Comparison of ENCODE assay signal across 28 cellular contexts in genomic region chr9:96255698-96256097, GRCh38. TPM values are rescaled to one million over a fixed set of nuclear protein-coding genes. Genes with fewer than 3 reads are reported as not detected.
"Had no signal": no experiment of that assay in that cellular context is flagged by ENCODE, and none has a peak within 500 bp of the region (broad histone marks: within the 10 kb centered on the region; RNA-seq: fewer than 3 reads in every experiment).

No MANE protein-coding gene starts in this region.

- H3K4me3 Mint-ChIP-seq: mesothelial cell of epicardium, natural killer cell had no signal

- H3K9ac ChIP-seq: parathyroid adenoma had no signal

- DNase-seq: effector CD4-positive, alpha-beta T cell; heart left ventricle; hypothalamus; islet precursor cell; mammary epithelial cell; natural killer cell; spleen; stimulated activated CD4-positive, alpha-beta T cell treated with anti-CD3 and anti-CD28 coated beads, Interleukin-15, amount 100 ng/mL, for 24 hours; stimulated activated CD4-positive, alpha-beta T cell treated with anti-CD3 and anti-CD28 coated beads, Interleukin-1b, Interleukin-23, amount 100 ng/mL, for 48 hours; stimulated activated CD4-positive, alpha-beta T cell treated with anti-CD3 and anti-CD28 coated beads, Interleukin-4, amount 100 ng/mL, for 24 hours; stimulated activated naive CD4-positive, alpha-beta T cell; thyroid gland; upper lobe of left lung; uterus had no signal

- H3K36me3 ChIP-seq: heart left ventricle, spleen, suprapubic skin, thyroid gland, upper lobe of left lung, uterus had no signal

- H2AFZ ChIP-seq: parathyroid adenoma had no signal

- H3K9me3 Mint-ChIP-seq: mesothelial cell of epicardium, natural killer cell had no signal

- ATAC-seq: esophagus mucosa, heart left ventricle, left lobe of liver, natural killer cell, sciatic nerve had no signal

- H3K9me3 ChIP-seq: heart left ventricle, spleen, suprapubic skin, thyroid gland, upper lobe of left lung, uterus had no signal

- H3K27ac Mint-ChIP-seq: mesothelial cell of epicardium, natural killer cell had no signal

- H3K36me3 Mint-ChIP-seq: mesothelial cell of epicardium, natural killer cell had no signal

- H3K4me1 Mint-ChIP-seq: natural killer cell had no signal

- H3K4me1 ChIP-seq: heart left ventricle, parathyroid adenoma, spleen, suprapubic skin, thyroid gland, upper lobe of left lung, uterus had no signal

- H3K27ac ChIP-seq: coronary artery, heart left ventricle, parathyroid adenoma, spleen, suprapubic skin, thyroid gland, upper lobe of left lung, uterus had no signal

- H3K27me3 ChIP-seq: heart left ventricle, suprapubic skin, thyroid gland, upper lobe of left lung, uterus had no signal

- H3K79me2 ChIP-seq: parathyroid adenoma had no signal

- H3K4me3 ChIP-seq: coronary artery, heart left ventricle, spleen, suprapubic skin, thyroid gland, upper lobe of left lung, uterus had no signal

RNA-seq across cellular contexts. Expression of gene HSD17B3, which starts 46.3 kb away (rescaled TPM):
- total RNA-seq: chondrocyte, dermis microvascular lymphatic vessel endothelial cell, esophagus mucosa, frontal cortex, glomerular endothelial cell, mammary epithelial cell, mesothelial cell of epicardium, myocyte, pulmonary artery endothelial cell had no signal
- polyA plus RNA-seq: fibroblast of lung had no signal
